ENCODE assay signal across 13 cellular contexts in the genomic region with DNA sequence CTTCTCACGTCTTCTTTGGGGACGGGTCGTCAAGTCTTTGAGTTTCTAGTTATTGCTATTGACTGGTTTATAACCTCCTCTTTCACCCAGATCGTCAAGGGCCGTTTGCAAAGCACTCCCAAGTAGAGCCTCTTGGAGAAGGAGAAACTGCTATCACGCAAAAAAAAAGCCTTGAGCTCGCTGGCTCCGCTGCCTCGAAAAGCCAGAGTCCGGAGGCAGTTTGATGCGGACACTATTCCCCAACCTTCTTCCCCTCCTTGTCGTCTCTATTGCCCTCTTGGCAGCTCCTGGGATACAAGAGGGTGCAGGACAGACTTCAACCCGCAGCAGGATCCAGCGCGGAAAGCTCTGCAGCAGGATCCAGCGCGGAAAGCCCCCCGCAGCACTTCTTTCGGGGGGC. TPM values are rescaled to one million over a fixed set of nuclear protein-coding genes. Genes with fewer than 3 reads are reported as not detected.
DNase-seq lines count a peak whose midpoint lies in the region; ATAC-seq, FAIRE-seq and TF ChIP-seq lines count a peak whose summit lies in the region.
"Had no signal": no experiment of that assay in that cellular context is flagged by ENCODE, and none has a peak within 500 bp of the region (broad histone marks: within the 10 kb centered on the region; RNA-seq: fewer than 3 reads in every experiment).

No MANE protein-coding gene starts in this region.

- H3K4me3 ChIP-seq in heart right ventricle (peak overlapping the region in 9 of 10 donors; percentile 16 to 57 (median 52)), coronary artery (peak overlapping the region; percentile 75), urinary bladder (ENCODE audit: low read depth, low read length) (peak overlapping the region; percentile 36), MM.1S (ENCODE audit: low read length) (no peak overlapping the region)
- H3K4me3 ChIP-seq in naive thymus-derived CD4-positive, alpha-beta T cell (ENCODE audit: low read length): no peak overlapping the region

- H3K36me3 ChIP-seq in heart right ventricle (no peaks in the 10 kb centered on the region), urinary bladder (ENCODE audit: insufficient read depth) (no peaks in the 10 kb centered on the region), MM.1S (replicated peaks; ENCODE audit: insufficient read depth, low read length) (no peaks in the 10 kb centered on the region)
- no peaks in the 10 kb centered on the region for H3K36me3 ChIP-seq in naive thymus-derived CD4-positive, alpha-beta T cell (ENCODE audit: control insufficient read depth in 2 of 3, insufficient read depth in 3 of 3, low read length in 3 of 3)

- peaks cover 24 to 73% (median 69%) of the 10 kb centered on the region in 5 donors for H3K27me3 Mint-ChIP-seq in naive thymus-derived CD4-positive, alpha-beta T cell

- H2AFZ ChIP-seq in MM.1S (ENCODE audit: low read length): no peak overlapping the region

- peaks cover 0 to 6% (median 0%) of the 10 kb centered on the region in 11 donors for H3K9me3 ChIP-seq in heart right ventricle
- H3K9me3 ChIP-seq in naive thymus-derived CD4-positive, alpha-beta T cell (ENCODE audit: control insufficient read depth in 2 of 3, low read length in 3 of 3): no peaks in the 10 kb centered on the region
- H3K9me3 ChIP-seq in MM.1S (replicated peaks; ENCODE audit: insufficient read depth, low read length): no peaks in the 10 kb centered on the region

- peaks cover 0 to 18% (median 10%) of the 10 kb centered on the region in 7 donors for H3K4me1 Mint-ChIP-seq in naive thymus-derived CD4-positive, alpha-beta T cell

- TF ChIP-seq CTCF in heart right ventricle (IDR thresholded peaks at IDR 0.05): no peak
- no peak for TF ChIP-seq CTCF in coronary artery (IDR thresholded peaks at IDR 0.05)
- TF ChIP-seq CTCF in MM.1S (IDR thresholded peaks at IDR 0.05; ENCODE audit: low read length): no peak

- 3 to 6% methylated on average over 19 of the region's 19 CpGs for WGBS in heart right ventricle, 2 donors
- WGBS in urinary bladder: 4% methylated on average over 19 of the region's 19 CpGs

- H3K9me2 ChIP-seq in MM.1S (replicated peaks; ENCODE audit: insufficient read depth, low read length): no peaks in the 10 kb centered on the region

- no peak for FAIRE-seq in GM19239 (lab: Jason Lieb, UNC)
- FAIRE-seq: GM18507 had no signal

- H3F3A ChIP-seq in MM.1S (ENCODE audit: insufficient read depth, low read length): no peaks in the 10 kb centered on the region

- ATAC-seq in heart right ventricle (peak in 1 of 8 donors; percentile 31), Right ventricle myocardium inferior (no peak)
- ATAC-seq in naive thymus-derived CD4-positive, alpha-beta T cell: no peak
- ATAC-seq: natural killer cell had no signal

- H3K4me3 Mint-ChIP-seq in naive thymus-derived CD4-positive, alpha-beta T cell: peak overlapping the region in 9 of 10 donors; percentile 4 to 78 (median 25)
- H3K4me3 Mint-ChIP-seq: natural killer cell had no signal

- H3K27ac ChIP-seq in heart right ventricle (no peak overlapping the region), coronary artery (peak overlapping the region in 1 of 2 donors; percentile 36), urinary bladder (ENCODE audit: low read depth) (no peak overlapping the region), MM.1S (ENCODE audit: low read length) (no peak overlapping the region)
- H3K27ac ChIP-seq in naive thymus-derived CD4-positive, alpha-beta T cell (ENCODE audit: low read depth, low read length): no peak overlapping the region

- CTCF ChIA-PET in naive thymus-derived CD4-positive, alpha-beta T cell (lab: Charles Lee): no interaction called here

- peaks cover 0 to 92% (median 74%) of the 10 kb centered on the region in 7 donors for H3K27me3 ChIP-seq in heart right ventricle
- H3K27me3 ChIP-seq in naive thymus-derived CD4-positive, alpha-beta T cell (ENCODE audit: control insufficient read depth in 2 of 2, insufficient read depth in 2 of 2, low read length in 2 of 2): no peaks in the 10 kb centered on the region
- no peaks in the 10 kb centered on the region for H3K27me3 ChIP-seq in MM.1S (replicated peaks; ENCODE audit: insufficient read depth, low read length)

- H3K4me1 ChIP-seq in heart right ventricle (peaks cover 0 to 20% (median 15%) of the 10 kb centered on the region in 9 donors), urinary bladder (ENCODE audit: insufficient read depth) (no peaks in the 10 kb centered on the region), MM.1S (ENCODE audit: low read length) (no peaks in the 10 kb centered on the region)
- no peaks in the 10 kb centered on the region for H3K4me1 ChIP-seq in naive thymus-derived CD4-positive, alpha-beta T cell (ENCODE audit: control insufficient read depth in 2 of 2, insufficient read depth in 2 of 2, low read length in 2 of 2)

- POLR2A ChIA-PET in naive thymus-derived CD4-positive, alpha-beta T cell (lab: Charles Lee): no interaction called here

- H3K9ac ChIP-seq in MM.1S (ENCODE audit: low read length): no peak overlapping the region

- no peak overlapping the region for H3K4me2 ChIP-seq in MM.1S (ENCODE audit: low read depth, low read length)

- H3K79me2 ChIP-seq in MM.1S (ENCODE audit: low read length): no peaks in the 10 kb centered on the region

- peaks cover 0 to 17% (median 5%) of the 10 kb centered on the region in 5 donors for H3K36me3 Mint-ChIP-seq in naive thymus-derived CD4-positive, alpha-beta T cell
- H3K36me3 Mint-ChIP-seq: natural killer cell had no signal

- H3K27ac Mint-ChIP-seq in naive thymus-derived CD4-positive, alpha-beta T cell: no peak overlapping the region
- H3K27ac Mint-ChIP-seq: activated B cell treated with CpG ODN at 0.5 μM for 24 hours, natural killer cell had no signal

- H4K20me1 ChIP-seq in MM.1S (ENCODE audit: insufficient read depth, low read length): no peaks in the 10 kb centered on the region

- intact Hi-C loops in heart right ventricle (cut with DNase I) (loop anchor here in 1 of 10 donors (5.0 kb wide), 1 partner anchor 116 kb away; no protein-coding TSS in a partner anchor), Right ventricle myocardium inferior (cut with DNase I) (no loop called here)
- intact Hi-C loops in naive thymus-derived CD4-positive, alpha-beta T cell (cut with micrococcal nuclease): no loop called here

- H3K9me3 Mint-ChIP-seq in naive thymus-derived CD4-positive, alpha-beta T cell: peaks cover 0 to 43% (median 10%) of the 10 kb centered on the region in 11 donors

- DNase-seq in heart right ventricle: no peak
- DNase-seq in Right ventricle myocardium inferior (ENCODE audit: missing footprints): no peak
- DNase-seq in coronary artery (ENCODE audit: low spot score): no peak
- DNase-seq in naive thymus-derived CD4-positive, alpha-beta T cell: no peak
- DNase-seq in stimulated activated CD4-positive, alpha-beta T cell treated with anti-CD3 and anti-CD28 coated beads, Interleukin-4, amount 100 ng/mL, for 24 hours: no peak
- no peak for DNase-seq in MM.1S
- no peak for DNase-seq in GM19239 (ENCODE audit: insufficient read length, low spot score)
- DNase-seq: activated B cell treated with CpG ODN at 0.5 μM for 24 hours, natural killer cell had no signal

RNA-seq across cellular contexts. Expression of a gene that starts 0.3 kb away (rescaled TPM):
- under 1 TPM in 6 of 10 donors, not detected in 4; 0.05 to 0.18 (median 0.09) TPM for total RNA-seq in heart right ventricle
- polyA plus RNA-seq in heart right ventricle: not detected
- 0.11 TPM for total RNA-seq in Right ventricle myocardium inferior
- not detected for total RNA-seq in naive thymus-derived CD4-positive, alpha-beta T cell
- polyA plus RNA-seq in naive thymus-derived CD4-positive, alpha-beta T cell: not detected
- 1.5 TPM for total RNA-seq in urinary bladder
- 0.13 TPM for polyA plus RNA-seq in urinary bladder
- total RNA-seq: activated B cell treated with CpG ODN at 0.5 μM for 24 hours, HT1080, natural killer cell had no signal

RNA-seq across cellular contexts. Expression of a gene that starts 40.5 kb away (rescaled TPM):
- total RNA-seq in heart right ventricle (1 to 10 TPM in 2 of 10 donors, under 1 TPM in 7, not detected in 1; 0.12 to 1.6 (median 0.34) TPM), Right ventricle myocardium inferior (0.30 TPM), urinary bladder (3.0 TPM)
- polyA plus RNA-seq in heart right ventricle (under 1 TPM in 1 of 2 donors, not detected in 1; 0.04 TPM), urinary bladder (0.67 TPM)
- total RNA-seq in naive thymus-derived CD4-positive, alpha-beta T cell: not detected
- polyA plus RNA-seq in naive thymus-derived CD4-positive, alpha-beta T cell: not detected
- total RNA-seq: activated B cell treated with CpG ODN at 0.5 μM for 24 hours, HT1080, natural killer cell had no signal

RNA-seq across cellular contexts. Expression of a gene that starts 43.9 kb away (rescaled TPM):
- total RNA-seq in heart right ventricle (not detected), Right ventricle myocardium inferior (not detected), urinary bladder (0.74 TPM)
- polyA plus RNA-seq in heart right ventricle (not detected), urinary bladder (0.18 TPM)
- total RNA-seq in naive thymus-derived CD4-positive, alpha-beta T cell: not detected
- polyA plus RNA-seq in naive thymus-derived CD4-positive, alpha-beta T cell: not detected
- total RNA-seq: activated B cell treated with CpG ODN at 0.5 μM for 24 hours, HT1080, natural killer cell had no signal
- polyA plus RNA-seq: BJ had no signal

RNA-seq across cellular contexts. Expression of a gene that starts 50.7 kb away (rescaled TPM):
- total RNA-seq in heart right ventricle (under 1 TPM in 1 of 10 donors, not detected in 9; 0.11 TPM), Right ventricle myocardium inferior (not detected), urinary bladder (0.90 TPM)
- polyA plus RNA-seq in heart right ventricle (under 1 TPM in 1 of 2 donors, not detected in 1; 0.01 TPM), urinary bladder (0.03 TPM)
- total RNA-seq in naive thymus-derived CD4-positive, alpha-beta T cell: not detected
- not detected for polyA plus RNA-seq in naive thymus-derived CD4-positive, alpha-beta T cell
- total RNA-seq: activated B cell treated with CpG ODN at 0.5 μM for 24 hours, HT1080, natural killer cell had no signal
- polyA plus RNA-seq: BJ had no signal

RNA-seq across cellular contexts. Expression of a gene that starts 57.0 kb away (rescaled TPM):
- total RNA-seq in heart right ventricle (under 1 TPM in 1 of 10 donors, not detected in 9; 0.07 TPM), Right ventricle myocardium inferior (not detected), urinary bladder (1.6 TPM)
- polyA plus RNA-seq in heart right ventricle (not detected), urinary bladder (0.06 TPM)
- total RNA-seq in naive thymus-derived CD4-positive, alpha-beta T cell: not detected
- not detected for polyA plus RNA-seq in naive thymus-derived CD4-positive, alpha-beta T cell
- total RNA-seq: activated B cell treated with CpG ODN at 0.5 μM for 24 hours, HT1080, natural killer cell had no signal
- polyA plus RNA-seq: BJ had no signal

Comparison
In these comparisons a context has a peak if more than half of its experiments do, and no peak if none do; other contexts are left out.
1. H3K4me3 ChIP-seq: peak in heart right ventricle (9 of 10), coronary artery (single experiment) and urinary bladder (single experiment); none in naive thymus-derived CD4-positive, alpha-beta T cell (single experiment) and MM.1S (single experiment).